ENCODE assay signal across 8 cellular contexts in genomic region chr6:42279966-42280629, GRCh38.
DNase-seq lines count a peak whose midpoint lies in the region; ATAC-seq, FAIRE-seq and TF ChIP-seq lines count a peak whose summit lies in the region.

No MANE protein-coding gene starts in this region.

- H3K36me3 Mint-ChIP-seq in GM23338 (ENCODE audit: low read depth): peaks cover 13% of the 10 kb centered on the region; the same call in 2 of the 3 replicates
- H3K36me3 Mint-ChIP-seq in activated CD8-positive, alpha-beta T cell treated with anti-CD3 and anti-CD28 coated beads for 36 hours (ENCODE audit: low read depth): peaks cover 1% of the 10 kb centered on the region
- no peaks in the 10 kb centered on the region for H3K36me3 Mint-ChIP-seq in progenitor cell of endocrine pancreas (ENCODE audit: insufficient read depth)

- H3K4me1 Mint-ChIP-seq in GM23338 (peaks cover 43% of the 10 kb centered on the region), progenitor cell of endocrine pancreas (ENCODE audit: low read depth) (peaks cover 19% of the 10 kb centered on the region)
- H3K4me1 Mint-ChIP-seq in activated CD8-positive, alpha-beta T cell treated with anti-CD3 and anti-CD28 coated beads for 36 hours (ENCODE audit: low read depth): peaks cover 48% of the 10 kb centered on the region

- TF ChIP-seq CTCF in GM23338 (conservative IDR thresholded peaks at IDR 0.05; ENCODE audit: low read depth in 2 of 2) (no peak), progenitor cell of endocrine pancreas (IDR thresholded peaks at IDR 0.05; ENCODE audit: unreplicated experiment) (no peak)
- no peak for TF ChIP-seq CTCF in activated CD8-positive, alpha-beta T cell treated with anti-CD3 and anti-CD28 coated beads for 36 hours (IDR thresholded peaks at IDR 0.05)

- H3K9me3 Mint-ChIP-seq in GM23338 (peaks cover 2% of the 10 kb centered on the region; the same call in 1 of the 3 replicates), progenitor cell of endocrine pancreas (ENCODE audit: low read depth) (peaks cover 4% of the 10 kb centered on the region)
- H3K9me3 Mint-ChIP-seq in activated CD8-positive, alpha-beta T cell treated with anti-CD3 and anti-CD28 coated beads for 36 hours: no peaks in the 10 kb centered on the region

- H3K27me3 Mint-ChIP-seq in GM23338 (ENCODE audit: insufficient read depth, low read depth, poor library complexity) (peaks cover 6% of the 10 kb centered on the region), progenitor cell of endocrine pancreas (no peaks in the 10 kb centered on the region)
- no peaks in the 10 kb centered on the region for H3K27me3 Mint-ChIP-seq in activated CD8-positive, alpha-beta T cell treated with anti-CD3 and anti-CD28 coated beads for 36 hours

- no peaks in the 10 kb centered on the region for H3K36me3 ChIP-seq in GM23338 (ENCODE audit: insufficient read depth)
- H3K36me3 ChIP-seq in small intestine (ENCODE audit: control insufficient read depth in 2 of 2, insufficient read depth in 2 of 2, low read length in 2 of 2): no peaks in the 10 kb centered on the region

- H3K27ac ChIP-seq in GM23338 (ENCODE audit: low read depth): no peak overlapping the region
- H3K27ac ChIP-seq in small intestine (ENCODE audit: low read depth in 1 of 2, low read length in 1 of 2): peak overlapping the region; percentile 39 to 95

- no peak overlapping the region for H3K4me3 Mint-ChIP-seq in GM23338
- H3K4me3 Mint-ChIP-seq in activated CD8-positive, alpha-beta T cell treated with anti-CD3 and anti-CD28 coated beads for 36 hours: no peak overlapping the region
- H3K4me3 Mint-ChIP-seq in progenitor cell of endocrine pancreas (ENCODE audit: low read depth): no peak overlapping the region

- H2AFZ ChIP-seq in GM23338: no peak overlapping the region

- H3K4me1 ChIP-seq in GM23338 (ENCODE audit: insufficient read depth) (no peaks in the 10 kb centered on the region; the same call in 1 of the 2 replicates), small intestine (ENCODE audit: control insufficient read depth in 2 of 2, insufficient read depth in 1 of 2, low read depth in 1 of 2, low read length in 1 of 2) (peaks cover 5 to 34% of the 10 kb centered on the region in 2 donors)

- 31 to 49% (median 42%) methylated on average over 24 of the region's 24 CpGs for WGBS in small intestine, 3 donors

- no peaks in the 10 kb centered on the region for H3K9me3 ChIP-seq in small intestine (ENCODE audit: control insufficient read depth, low read depth)

- H3K27me3 ChIP-seq in GM23338 (ENCODE audit: insufficient read depth) (no peaks in the 10 kb centered on the region), small intestine (ENCODE audit: control insufficient read depth in 2 of 2, insufficient read depth in 2 of 2, low read length in 2 of 2) (no peaks in the 10 kb centered on the region)

- FAIRE-seq in small intestine (lab: Jason Lieb, UNC): no peak

- H3K79me2 ChIP-seq in GM23338 (replicated peaks; ENCODE audit: insufficient read depth): peaks cover 17% of the 10 kb centered on the region

- H4K20me1 ChIP-seq in GM23338 (replicated peaks; ENCODE audit: insufficient read depth): no peaks in the 10 kb centered on the region; the same call in 1 of the 2 replicates

- peak; percentile 28 for DNase-seq in GM23338 (ENCODE audit: low spot score)
- no peak for DNase-seq in activated CD8-positive, alpha-beta T cell treated with anti-CD3 and anti-CD28 coated beads for 36 hours
- peak; percentile 70 for DNase-seq in left cardiac atrium
- no peak for DNase-seq in small intestine
- DNase-seq in NCI-H1436 treated with DMSO at 0.1 percent for 48 hours (lab: John Stamatoyannopoulos, UW): no peak
- DNase-seq in progenitor cell of endocrine pancreas (ENCODE audit: low spot score, unreplicated experiment): no peak

- H3K4me3 ChIP-seq in GM23338: no peak overlapping the region
- H3K4me3 ChIP-seq in small intestine (ENCODE audit: low read depth in 1 of 2, low read length in 2 of 2): no peak overlapping the region

- H3K27ac Mint-ChIP-seq in GM23338: 0 out of 2 replicates have a peak overlapping the region, but pooled peaks have one; percentile 39
- H3K27ac Mint-ChIP-seq in activated CD8-positive, alpha-beta T cell treated with anti-CD3 and anti-CD28 coated beads for 36 hours: peak overlapping the region; percentile 86
- H3K27ac Mint-ChIP-seq in progenitor cell of endocrine pancreas: no peak overlapping the region

- CTCF ChIA-PET in activated CD8-positive, alpha-beta T cell treated with anti-CD3 and anti-CD28 coated beads for 36 hours (lab: Charles Lee): interaction anchor here (1.2 to 5.9 kb wide), 2 partner anchors 17 to 267 kb away, joined by 3 to 32 read pairs; no protein-coding TSS in a partner anchor

- H3K4me2 ChIP-seq in GM23338: no peak overlapping the region

- no peaks in the 10 kb centered on the region for H3F3A ChIP-seq in GM23338 (replicated peaks; ENCODE audit: low read depth)

- ATAC-seq in GM23338 (peak; percentile 42), left cardiac atrium (peak; percentile 38 to 48), GM21723 (IDR thresholded peaks at IDR 0.05; ENCODE audit: unreplicated experiment) (no peak), GM18498 (IDR thresholded peaks at IDR 0.05; ENCODE audit: unreplicated experiment) (no peak)
- ATAC-seq in activated CD8-positive, alpha-beta T cell treated with anti-CD3 and anti-CD28 coated beads for 36 hours: no peak

- no peaks in the 10 kb centered on the region for H3K9me2 ChIP-seq in GM23338 (ENCODE audit: insufficient read depth)

- POLR2A ChIA-PET in activated CD8-positive, alpha-beta T cell treated with anti-CD3 and anti-CD28 coated beads for 36 hours (lab: Charles Lee): interaction anchor here (0.8 to 1.4 kb wide), 2 partner anchors 13 to 99 kb away, joined by 4 to 5 read pairs; no protein-coding TSS in a partner anchor

- intact Hi-C loops in activated CD8-positive, alpha-beta T cell treated with anti-CD3 and anti-CD28 coated beads for 36 hours (cut with micrococcal nuclease): no loop called here
- intact Hi-C loops in left cardiac atrium (cut with DNase I): no loop called here

TF ChIP-seq in GM23338, 12 proteins besides CTCF, POLR2A, EP300 and RAD21 (continues in another document):
- TF ChIP-seq CREB1 (CRISPR knock-in tag; IDR thresholded peaks at IDR 0.05; ENCODE audit: low read depth): no peak
- TF ChIP-seq ZNF462 (CRISPR knock-in tag; IDR thresholded peaks at IDR 0.05): no peak
- no peak for TF ChIP-seq POLR2AphosphoS5 (IDR thresholded peaks at IDR 0.05; ENCODE audit: low read depth)
- TF ChIP-seq EZH2 (IDR thresholded peaks at IDR 0.05; ENCODE audit: low read depth, unreplicated experiment): no peak
- no peak for TF ChIP-seq ZNF331 (CRISPR knock-in tag; IDR thresholded peaks at IDR 0.05; ENCODE audit: low read depth)

Comparison
In these comparisons a context has a peak if more than half of its experiments do, and no peak if none do; other contexts are left out.
1. ATAC-seq: peak in GM23338 (single experiment) and left cardiac atrium (2 of 2); none in activated CD8-positive, alpha-beta T cell treated with anti-CD3 and anti-CD28 coated beads for 36 hours (single experiment), GM21723 (single experiment) and GM18498 (single experiment).
2. DNase-seq: peak in GM23338 (single experiment) and left cardiac atrium (single experiment); none in activated CD8-positive, alpha-beta T cell treated with anti-CD3 and anti-CD28 coated beads for 36 hours (single experiment), small intestine (single experiment), NCI-H1436 treated with DMSO at 0.1 percent for 48 hours (single experiment) and progenitor cell of endocrine pancreas (single experiment).